Comparison of ENCODE assay signal across 8 cellular contexts in the genomic region with DNA sequence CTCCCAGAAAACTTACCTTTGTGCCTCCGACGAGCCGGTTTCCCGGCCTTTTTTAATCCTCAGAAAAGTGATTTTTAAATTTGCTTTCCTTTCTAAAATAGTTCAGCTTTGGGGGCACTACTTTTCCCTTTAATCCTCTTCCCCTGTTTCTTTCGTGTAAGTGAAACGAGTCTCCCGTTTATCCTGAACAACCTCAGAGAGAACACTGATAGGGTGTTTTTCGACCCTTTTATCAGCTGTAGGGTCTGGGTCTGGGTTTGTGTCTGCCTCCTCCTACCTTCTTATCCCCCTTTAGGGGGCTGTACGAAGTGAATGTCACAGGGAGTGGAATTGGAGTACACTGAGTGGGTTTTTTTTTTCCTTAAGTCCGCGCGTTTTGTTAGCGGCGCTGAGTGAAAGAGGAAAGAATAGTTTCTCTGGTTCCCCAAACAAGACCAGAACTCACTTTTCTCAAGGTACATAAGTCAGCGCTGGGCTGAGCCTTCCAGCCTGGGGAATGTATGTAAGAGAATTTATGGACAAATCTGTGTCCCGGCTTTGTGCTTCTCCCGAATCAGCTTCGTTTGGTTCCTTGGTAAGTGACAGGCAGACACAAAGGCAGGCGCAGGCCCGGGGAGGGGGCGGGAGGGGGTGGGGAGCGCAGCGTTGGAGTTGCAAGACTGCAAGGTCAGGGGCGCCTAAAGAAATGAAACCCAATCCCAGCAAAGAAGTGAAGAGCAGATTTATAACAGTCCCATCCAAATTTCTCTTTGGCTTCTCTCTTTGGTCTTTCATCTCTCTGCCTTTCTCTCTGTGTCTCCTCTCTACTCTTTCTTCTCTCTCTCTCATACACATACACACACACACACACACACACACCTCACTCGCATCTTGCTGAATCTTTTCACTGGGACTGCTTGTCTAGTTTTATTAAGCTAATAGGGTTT. TPM values are rescaled to one million over a fixed set of nuclear protein-coding genes. Genes with fewer than 3 reads are reported as not detected.
DNase-seq lines count a peak whose midpoint lies in the region; ATAC-seq and TF ChIP-seq lines count a peak whose summit lies in the region.

No MANE protein-coding gene starts in this region.

- ATAC-seq in natural killer cell, result no peak
- ATAC-seq in GM21717 (IDR thresholded peaks at IDR 0.05; ENCODE audit: unreplicated experiment), result no peak

- H3K4me3 ChIP-seq in fibroblast of pulmonary artery (replicated peaks; ENCODE audit: low read depth, low read length), result peak overlapping the region; percentile 73
- peak overlapping the region; percentile 93 for H3K4me3 ChIP-seq in urinary bladder (ENCODE audit: low read depth, low read length)

- DNase-seq in activated T-cell treated with anti-CD3 and anti-CD28 coated beads for 1 hour (ENCODE audit: low read depth) (peak; percentile 9), activated T-cell treated with anti-CD3 and anti-CD28 coated beads for 4 hours (no peak), NCI-H69 (lab: John Stamatoyannopoulos, UW) (peak; percentile 76), fibroblast of pulmonary artery (ENCODE audit: low read depth) (peak; percentile 50), natural killer cell (no peak)
- no peak for DNase-seq in activated T-helper 2 cell treated with anti-CD3 and anti-CD28 coated beads, Interferon-gamma antibody, Interleukin-2, Interleukin-4, amounts not matched to agents 10 μg/mL and 5 μg/mL and 100 μg/mL, durations not matched to agents 14 hours and 24 hours and 36 hours (ENCODE audit: low spot score)

- peaks cover 33% of the 10 kb centered on the region for H3K4me1 Mint-ChIP-seq in activated T-helper 2 cell treated with anti-CD3 and anti-CD28 coated beads, Interferon-gamma antibody, Interleukin-2, Interleukin-4, amounts not matched to agents 10 μg/mL and 5 μg/mL and 100 μg/mL, durations not matched to agents 14 hours and 24 hours and 36 hours (ENCODE audit: low read depth)
- peaks cover 54 to 56% of the 10 kb centered on the region in 2 donors for H3K4me1 Mint-ChIP-seq in natural killer cell

- peak overlapping the region; percentile 75 for H3K27ac ChIP-seq in urinary bladder (ENCODE audit: low read depth)

- H3K27me3 Mint-ChIP-seq in activated T-helper 2 cell treated with anti-CD3 and anti-CD28 coated beads, Interferon-gamma antibody, Interleukin-2, Interleukin-4, amounts not matched to agents 10 μg/mL and 5 μg/mL and 100 μg/mL, durations not matched to agents 14 hours and 24 hours and 36 hours (ENCODE audit: low read depth), result no peaks in the 10 kb centered on the region
- H3K27me3 Mint-ChIP-seq in natural killer cell (ENCODE audit: low read depth in 2 of 2), result no peaks in the 10 kb centered on the region

- no peaks in the 10 kb centered on the region for H3K9me3 Mint-ChIP-seq in activated T-helper 2 cell treated with anti-CD3 and anti-CD28 coated beads, Interferon-gamma antibody, Interleukin-2, Interleukin-4, amounts not matched to agents 10 μg/mL and 5 μg/mL and 100 μg/mL, durations not matched to agents 14 hours and 24 hours and 36 hours
- no peaks in the 10 kb centered on the region for H3K9me3 Mint-ChIP-seq in natural killer cell

- H3K36me3 ChIP-seq in urinary bladder (ENCODE audit: insufficient read depth), result no peaks in the 10 kb centered on the region

- peaks cover 2% of the 10 kb centered on the region for H3K4me1 ChIP-seq in urinary bladder (ENCODE audit: insufficient read depth)

- under 1% methylated on average over 25 of the region's 25 CpGs for WGBS in urinary bladder

- H3K27ac Mint-ChIP-seq in activated T-helper 2 cell treated with anti-CD3 and anti-CD28 coated beads, Interferon-gamma antibody, Interleukin-2, Interleukin-4, amounts not matched to agents 10 μg/mL and 5 μg/mL and 100 μg/mL, durations not matched to agents 14 hours and 24 hours and 36 hours, result peak overlapping the region; percentile 98
- H3K27ac Mint-ChIP-seq in natural killer cell, result peak overlapping the region; percentile 96 to 99

- TF ChIP-seq CTCF in fibroblast of pulmonary artery (IDR thresholded peaks at IDR 0.05; ENCODE audit: low read length, missing control alignments) (no peak), natural killer cell (IDR thresholded peaks at IDR 0.05) (no peak)

- H3K4me3 Mint-ChIP-seq in activated T-helper 2 cell treated with anti-CD3 and anti-CD28 coated beads, Interferon-gamma antibody, Interleukin-2, Interleukin-4, amounts not matched to agents 10 μg/mL and 5 μg/mL and 100 μg/mL, durations not matched to agents 14 hours and 24 hours and 36 hours (ENCODE audit: low read depth), result peak overlapping the region; percentile 95
- H3K4me3 Mint-ChIP-seq in natural killer cell, result peak overlapping the region; percentile 96

- intact Hi-C loops in activated T-helper 2 cell treated with anti-CD3 and anti-CD28 coated beads, Interferon-gamma antibody, Interleukin-2, Interleukin-4, amounts not matched to agents 10 μg/mL and 5 μg/mL and 100 μg/mL, durations not matched to agents 14 hours and 24 hours and 36 hours (cut with micrococcal nuclease), result loop anchor here (1.0 to 10.0 kb wide), 10 partner anchors 44 to 1170 kb away; a partner anchor contains a TSS
- intact Hi-C loops in natural killer cell (cut with micrococcal nuclease), result loop anchor here (10.0 kb wide), 3 partner anchors 127 to 1167 kb away; a partner anchor contains a TSS

- H3K36me3 Mint-ChIP-seq in activated T-helper 2 cell treated with anti-CD3 and anti-CD28 coated beads, Interferon-gamma antibody, Interleukin-2, Interleukin-4, amounts not matched to agents 10 μg/mL and 5 μg/mL and 100 μg/mL, durations not matched to agents 14 hours and 24 hours and 36 hours (ENCODE audit: low read depth), result peaks cover 7% of the 10 kb centered on the region
- H3K36me3 Mint-ChIP-seq in natural killer cell, result no peaks in the 10 kb centered on the region

RNA-seq across cellular contexts. Expression of a gene that starts 0.8 kb away (rescaled TPM):
- total RNA-seq in activated T-helper 2 cell treated with anti-CD3 and anti-CD28 coated beads, Interferon-gamma antibody, Interleukin-2, Interleukin-4, amounts not matched to agents 10 μg/mL and 5 μg/mL and 100 μg/mL, durations not matched to agents 14 hours and 24 hours and 36 hours, result 31.1 and 31.2 TPM in 2 replicates
- total RNA-seq in natural killer cell (10 to 100 TPM; 80.0 to 91.6 (median 82.8) TPM), urinary bladder (50.2 TPM)
- polyA plus RNA-seq in urinary bladder, result 4.4 TPM

Comparison
In these comparisons a context has a peak if more than half of its experiments do, and no peak if none do; other contexts are left out.
1. DNase-seq: peak in activated T-cell treated with anti-CD3 and anti-CD28 coated beads for 1 hour (single experiment), NCI-H69 (single experiment) and fibroblast of pulmonary artery (single experiment); none in activated T-cell treated with anti-CD3 and anti-CD28 coated beads for 4 hours (single experiment), activated T-helper 2 cell treated with anti-CD3 and anti-CD28 coated beads, Interferon-gamma antibody, Interleukin-2, Interleukin-4, amounts not matched to agents 10 μg/mL and 5 μg/mL and 100 μg/mL, durations not matched to agents 14 hours and 24 hours and 36 hours (single experiment) and natural killer cell (single experiment).